In the genomic region with DNA sequence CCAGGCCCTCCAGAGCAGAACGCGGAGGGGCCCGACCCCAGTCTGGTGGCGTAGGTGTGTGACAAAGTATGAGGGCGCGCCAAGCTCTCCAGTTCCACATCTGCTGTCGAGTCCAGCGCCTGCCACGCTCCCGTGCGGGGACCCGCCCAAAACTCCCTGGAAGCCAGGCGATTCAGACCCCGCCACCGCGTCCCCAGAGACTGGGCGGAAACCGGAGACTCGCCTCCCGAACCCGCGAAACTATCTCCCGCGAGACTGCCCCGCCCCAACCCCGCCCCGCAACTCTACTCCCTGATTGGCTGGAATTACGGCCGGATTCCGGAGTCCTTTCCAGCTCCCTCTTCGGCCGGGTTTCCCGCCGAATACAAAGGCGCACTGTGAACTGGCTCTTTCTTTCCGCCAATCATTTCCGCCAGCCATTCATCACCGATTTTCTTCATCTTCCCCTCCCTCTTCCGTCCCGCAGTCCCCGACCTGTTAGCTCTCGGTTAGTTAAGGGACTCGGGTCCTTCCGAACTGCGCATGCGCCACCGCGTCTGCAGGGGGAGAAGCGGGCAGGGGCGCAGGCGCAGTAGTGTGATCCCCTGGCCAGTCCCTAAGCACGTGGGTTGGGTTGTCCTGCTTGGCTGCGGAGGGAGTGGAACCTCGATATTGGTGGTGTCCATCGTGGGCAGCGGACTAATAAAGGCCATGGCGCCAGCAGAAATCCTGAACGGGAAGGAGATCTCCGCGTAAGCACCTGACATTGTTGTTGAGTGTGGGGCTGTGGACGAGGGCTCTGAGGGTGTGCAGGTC, we compare ENCODE assay signal across 1 cellular context.
A peak's percentile ranks its signal among the peaks of the same experiment; 100 is the strongest.
TF ChIP-seq lines count a peak whose summit lies in the region.

A gene (plus strand): TSS at position 616 of the 795 bp plus-strand sequence. CDS start 75 bp downstream, at position 691.

TF ChIP-seq in HepG2, 621 proteins besides CTCF, POLR2A, EP300 and RAD21 (continued from another document and continues in another):
- TF ChIP-seq ZNF780A (CRISPR knock-in tag; IDR thresholded peaks at IDR 0.05) (peak; percentile 95), MXI1 (IDR thresholded peaks at IDR 0.05; ENCODE audit: borderline replicate concordance, low read depth, low read length) (peak; percentile 98; the same call in 2 of the 3 replicates), ZNF605 (CRISPR knock-in tag; IDR thresholded peaks at IDR 0.05) (peak; percentile 91), ZNF878 (CRISPR knock-in tag; IDR thresholded peaks at IDR 0.05) (peak; percentile 79), KLF6 (CRISPR knock-in tag; IDR thresholded peaks at IDR 0.05) (peak; percentile 89), ARNTL (CRISPR knock-in tag; IDR thresholded peaks at IDR 0.05) (peak; percentile 53; the same call in 1 of the 2 replicates), ZNF207 (IDR thresholded peaks at IDR 0.05; ENCODE audit: borderline replicate concordance) (no peak), TEAD3 (CRISPR knock-in tag; optimal IDR thresholded peaks at IDR 0.05; ENCODE audit: borderline replicate concordance) (no peak), DMAP1 (CRISPR knock-in tag; IDR thresholded peaks at IDR 0.05) (peak; percentile 78), KDM2A (CRISPR knock-in tag; IDR thresholded peaks at IDR 0.05; ENCODE audit: borderline replicate concordance, low read depth) (peak; percentile 66; the same call in 1 of the 2 replicates), SRSF9 (IDR thresholded peaks at IDR 0.05; ENCODE audit: borderline replicate concordance, insufficient read depth, low read depth, low read length, poor library complexity, severe bottlenecking) (no peak), ZNF672 (CRISPR knock-in tag; IDR thresholded peaks at IDR 0.05) (peak; percentile 92), ZNF781 (CRISPR knock-in tag; IDR thresholded peaks at IDR 0.05; ENCODE audit: borderline replicate concordance, not compliant biosample characterization) (peak; percentile 97), SALL2 (CRISPR knock-in tag; IDR thresholded peaks at IDR 0.05) (peak; percentile 69; the same call in 1 of the 2 replicates), SNAPC2 (CRISPR knock-in tag; IDR thresholded peaks at IDR 0.05) (no peak), ZMYM2 (CRISPR knock-in tag; IDR thresholded peaks at IDR 0.05) (peak; percentile 24; the same call in 1 of the 2 replicates), ELF1 (CRISPR knock-in tag; IDR thresholded peaks at IDR 0.05) (peak; percentile 59; the same call in 1 of the 2 replicates), MED8 (CRISPR knock-in tag; IDR thresholded peaks at IDR 0.05; ENCODE audit: insufficient replicate concordance) (peak; percentile 49), ZNF274 (CRISPR knock-in tag; IDR thresholded peaks at IDR 0.05) (peak; percentile 96), ZNF446 (CRISPR knock-in tag; IDR thresholded peaks at IDR 0.05) (peak; percentile 61; the same call in 1 of the 2 replicates), ZNF841 (CRISPR knock-in tag; IDR thresholded peaks at IDR 0.05; ENCODE audit: borderline replicate concordance) (peak; percentile 96; the same call in 1 of the 2 replicates), ZNF256 (CRISPR knock-in tag; conservative IDR thresholded peaks at IDR 0.05) (peak; percentile 81; the same call in 1 of the 2 replicates), MIXL1 (CRISPR knock-in tag; IDR thresholded peaks at IDR 0.05) (no peak), ZNF235 (CRISPR knock-in tag; IDR thresholded peaks at IDR 0.05; ENCODE audit: borderline replicate concordance) (peak; percentile 22; the same call in 1 of the 2 replicates), ZNF709 (CRISPR knock-in tag; IDR thresholded peaks at IDR 0.05) (peak; percentile 90)
- TF ChIP-seq, protein P1, sequence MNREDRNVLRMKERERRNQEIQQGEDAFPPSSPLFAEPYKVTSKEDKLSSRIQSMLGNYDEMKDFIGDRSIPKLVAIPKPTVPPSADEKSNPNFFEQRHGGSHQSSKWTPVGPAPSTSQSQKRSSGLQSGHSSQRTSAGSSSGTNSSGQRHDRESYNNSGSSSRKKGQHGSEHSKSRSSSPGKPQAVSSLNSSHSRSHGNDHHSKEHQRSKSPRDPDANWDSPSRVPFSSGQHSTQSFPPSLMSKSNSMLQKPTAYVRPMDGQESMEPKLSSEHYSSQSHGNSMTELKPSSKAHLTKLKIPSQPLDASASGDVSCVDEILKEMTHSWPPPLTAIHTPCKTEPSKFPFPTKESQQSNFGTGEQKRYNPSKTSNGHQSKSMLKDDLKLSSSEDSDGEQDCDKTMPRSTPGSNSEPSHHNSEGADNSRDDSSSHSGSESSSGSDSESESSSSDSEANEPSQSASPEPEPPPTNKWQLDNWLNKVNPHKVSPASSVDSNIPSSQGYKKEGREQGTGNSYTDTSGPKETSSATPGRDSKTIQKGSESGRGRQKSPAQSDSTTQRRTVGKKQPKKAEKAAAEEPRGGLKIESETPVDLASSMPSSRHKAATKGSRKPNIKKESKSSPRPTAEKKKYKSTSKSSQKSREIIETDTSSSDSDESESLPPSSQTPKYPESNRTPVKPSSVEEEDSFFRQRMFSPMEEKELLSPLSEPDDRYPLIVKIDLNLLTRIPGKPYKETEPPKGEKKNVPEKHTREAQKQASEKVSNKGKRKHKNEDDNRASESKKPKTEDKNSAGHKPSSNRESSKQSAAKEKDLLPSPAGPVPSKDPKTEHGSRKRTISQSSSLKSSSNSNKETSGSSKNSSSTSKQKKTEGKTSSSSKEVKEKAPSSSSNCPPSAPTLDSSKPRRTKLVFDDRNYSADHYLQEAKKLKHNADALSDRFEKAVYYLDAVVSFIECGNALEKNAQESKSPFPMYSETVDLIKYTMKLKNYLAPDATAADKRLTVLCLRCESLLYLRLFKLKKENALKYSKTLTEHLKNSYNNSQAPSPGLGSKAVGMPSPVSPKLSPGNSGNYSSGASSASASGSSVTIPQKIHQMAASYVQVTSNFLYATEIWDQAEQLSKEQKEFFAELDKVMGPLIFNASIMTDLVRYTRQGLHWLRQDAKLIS (CRISPR knock-in tag; IDR thresholded peaks at IDR 0.05): no peak
- TF ChIP-seq, protein P2, sequence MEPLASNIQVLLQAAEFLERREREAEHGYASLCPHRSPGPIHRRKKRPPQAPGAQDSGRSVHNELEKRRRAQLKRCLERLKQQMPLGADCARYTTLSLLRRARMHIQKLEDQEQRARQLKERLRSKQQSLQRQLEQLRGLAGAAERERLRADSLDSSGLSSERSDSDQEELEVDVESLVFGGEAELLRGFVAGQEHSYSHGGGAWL (CRISPR knock-in tag; IDR thresholded peaks at IDR 0.05): peak; percentile 96
- TF ChIP-seq, protein P3, sequence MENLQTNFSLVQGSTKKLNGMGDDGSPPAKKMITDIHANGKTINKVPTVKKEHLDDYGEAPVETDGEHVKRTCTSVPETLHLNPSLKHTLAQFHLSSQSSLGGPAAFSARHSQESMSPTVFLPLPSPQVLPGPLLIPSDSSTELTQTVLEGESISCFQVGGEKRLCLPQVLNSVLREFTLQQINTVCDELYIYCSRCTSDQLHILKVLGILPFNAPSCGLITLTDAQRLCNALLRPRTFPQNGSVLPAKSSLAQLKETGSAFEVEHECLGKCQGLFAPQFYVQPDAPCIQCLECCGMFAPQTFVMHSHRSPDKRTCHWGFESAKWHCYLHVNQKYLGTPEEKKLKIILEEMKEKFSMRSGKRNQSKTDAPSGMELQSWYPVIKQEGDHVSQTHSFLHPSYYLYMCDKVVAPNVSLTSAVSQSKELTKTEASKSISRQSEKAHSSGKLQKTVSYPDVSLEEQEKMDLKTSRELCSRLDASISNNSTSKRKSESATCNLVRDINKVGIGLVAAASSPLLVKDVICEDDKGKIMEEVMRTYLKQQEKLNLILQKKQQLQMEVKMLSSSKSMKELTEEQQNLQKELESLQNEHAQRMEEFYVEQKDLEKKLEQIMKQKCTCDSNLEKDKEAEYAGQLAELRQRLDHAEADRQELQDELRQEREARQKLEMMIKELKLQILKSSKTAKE (CRISPR knock-in tag; IDR thresholded peaks at IDR 0.05; ENCODE audit: borderline replicate concordance): 0 out of 2 replicates have a peak, but pooled peaks have one; percentile 60
- TF ChIP-seq, protein P4, sequence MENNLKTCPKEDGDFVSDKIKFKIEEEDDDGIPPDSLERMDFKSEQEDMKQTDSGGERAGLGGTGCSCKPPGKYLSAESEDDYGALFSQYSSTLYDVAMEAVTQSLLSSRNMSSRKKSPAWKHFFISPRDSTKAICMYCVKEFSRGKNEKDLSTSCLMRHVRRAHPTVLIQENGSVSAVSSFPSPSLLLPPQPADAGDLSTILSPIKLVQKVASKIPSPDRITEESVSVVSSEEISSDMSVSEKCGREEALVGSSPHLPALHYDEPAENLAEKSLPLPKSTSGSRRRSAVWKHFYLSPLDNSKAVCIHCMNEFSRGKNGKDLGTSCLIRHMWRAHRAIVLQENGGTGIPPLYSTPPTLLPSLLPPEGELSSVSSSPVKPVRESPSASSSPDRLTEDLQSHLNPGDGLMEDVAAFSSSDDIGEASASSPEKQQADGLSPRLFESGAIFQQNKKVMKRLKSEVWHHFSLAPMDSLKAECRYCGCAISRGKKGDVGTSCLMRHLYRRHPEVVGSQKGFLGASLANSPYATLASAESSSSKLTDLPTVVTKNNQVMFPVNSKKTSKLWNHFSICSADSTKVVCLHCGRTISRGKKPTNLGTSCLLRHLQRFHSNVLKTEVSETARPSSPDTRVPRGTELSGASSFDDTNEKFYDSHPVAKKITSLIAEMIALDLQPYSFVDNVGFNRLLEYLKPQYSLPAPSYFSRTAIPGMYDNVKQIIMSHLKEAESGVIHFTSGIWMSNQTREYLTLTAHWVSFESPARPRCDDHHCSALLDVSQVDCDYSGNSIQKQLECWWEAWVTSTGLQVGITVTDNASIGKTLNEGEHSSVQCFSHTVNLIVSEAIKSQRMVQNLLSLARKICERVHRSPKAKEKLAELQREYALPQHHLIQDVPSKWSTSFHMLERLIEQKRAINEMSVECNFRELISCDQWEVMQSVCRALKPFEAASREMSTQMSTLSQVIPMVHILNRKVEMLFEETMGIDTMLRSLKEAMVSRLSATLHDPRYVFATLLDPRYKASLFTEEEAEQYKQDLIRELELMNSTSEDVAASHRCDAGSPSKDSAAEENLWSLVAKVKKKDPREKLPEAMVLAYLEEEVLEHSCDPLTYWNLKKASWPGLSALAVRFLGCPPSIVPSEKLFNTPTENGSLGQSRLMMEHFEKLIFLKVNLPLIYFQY (CRISPR knock-in tag; IDR thresholded peaks at IDR 0.05; ENCODE audit: borderline replicate concordance): no peak
- TF ChIP-seq, protein P5, sequence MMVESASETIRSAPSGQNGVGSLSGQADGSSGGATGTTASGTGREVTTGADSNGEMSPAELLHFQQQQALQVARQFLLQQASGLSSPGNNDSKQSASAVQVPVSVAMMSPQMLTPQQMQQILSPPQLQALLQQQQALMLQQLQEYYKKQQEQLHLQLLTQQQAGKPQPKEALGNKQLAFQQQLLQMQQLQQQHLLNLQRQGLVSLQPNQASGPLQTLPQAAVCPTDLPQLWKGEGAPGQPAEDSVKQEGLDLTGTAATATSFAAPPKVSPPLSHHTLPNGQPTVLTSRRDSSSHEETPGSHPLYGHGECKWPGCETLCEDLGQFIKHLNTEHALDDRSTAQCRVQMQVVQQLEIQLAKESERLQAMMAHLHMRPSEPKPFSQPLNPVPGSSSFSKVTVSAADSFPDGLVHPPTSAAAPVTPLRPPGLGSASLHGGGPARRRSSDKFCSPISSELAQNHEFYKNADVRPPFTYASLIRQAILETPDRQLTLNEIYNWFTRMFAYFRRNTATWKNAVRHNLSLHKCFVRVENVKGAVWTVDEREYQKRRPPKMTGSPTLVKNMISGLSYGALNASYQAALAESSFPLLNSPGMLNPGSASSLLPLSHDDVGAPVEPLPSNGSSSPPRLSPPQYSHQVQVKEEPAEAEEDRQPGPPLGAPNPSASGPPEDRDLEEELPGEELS (CRISPR knock-in tag; IDR thresholded peaks at IDR 0.05): peak; percentile 30; the same call in 1 of the 2 replicates
- TF ChIP-seq, protein P6, sequence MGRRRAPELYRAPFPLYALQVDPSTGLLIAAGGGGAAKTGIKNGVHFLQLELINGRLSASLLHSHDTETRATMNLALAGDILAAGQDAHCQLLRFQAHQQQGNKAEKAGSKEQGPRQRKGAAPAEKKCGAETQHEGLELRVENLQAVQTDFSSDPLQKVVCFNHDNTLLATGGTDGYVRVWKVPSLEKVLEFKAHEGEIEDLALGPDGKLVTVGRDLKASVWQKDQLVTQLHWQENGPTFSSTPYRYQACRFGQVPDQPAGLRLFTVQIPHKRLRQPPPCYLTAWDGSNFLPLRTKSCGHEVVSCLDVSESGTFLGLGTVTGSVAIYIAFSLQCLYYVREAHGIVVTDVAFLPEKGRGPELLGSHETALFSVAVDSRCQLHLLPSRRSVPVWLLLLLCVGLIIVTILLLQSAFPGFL (CRISPR knock-in tag; IDR thresholded peaks at IDR 0.05): no peak
- TF ChIP-seq, protein P7, sequence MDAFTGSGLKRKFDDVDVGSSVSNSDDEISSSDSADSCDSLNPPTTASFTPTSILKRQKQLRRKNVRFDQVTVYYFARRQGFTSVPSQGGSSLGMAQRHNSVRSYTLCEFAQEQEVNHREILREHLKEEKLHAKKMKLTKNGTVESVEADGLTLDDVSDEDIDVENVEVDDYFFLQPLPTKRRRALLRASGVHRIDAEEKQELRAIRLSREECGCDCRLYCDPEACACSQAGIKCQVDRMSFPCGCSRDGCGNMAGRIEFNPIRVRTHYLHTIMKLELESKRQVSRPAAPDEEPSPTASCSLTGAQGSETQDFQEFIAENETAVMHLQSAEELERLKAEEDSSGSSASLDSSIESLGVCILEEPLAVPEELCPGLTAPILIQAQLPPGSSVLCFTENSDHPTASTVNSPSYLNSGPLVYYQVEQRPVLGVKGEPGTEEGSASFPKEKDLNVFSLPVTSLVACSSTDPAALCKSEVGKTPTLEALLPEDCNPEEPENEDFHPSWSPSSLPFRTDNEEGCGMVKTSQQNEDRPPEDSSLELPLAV (CRISPR knock-in tag; conservative IDR thresholded peaks at IDR 0.05; ENCODE audit: low read depth): peak; percentile 82
- TF ChIP-seq, protein P8, sequence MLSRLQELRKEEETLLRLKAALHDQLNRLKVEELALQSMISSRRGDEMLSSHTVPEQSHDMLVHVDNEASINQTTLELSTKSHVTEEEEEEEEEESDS (CRISPR knock-in tag; IDR thresholded peaks at IDR 0.05; ENCODE audit: borderline replicate concordance): peak; percentile 56; the same call in 1 of the 2 replicates
- TF ChIP-seq, protein P9, sequence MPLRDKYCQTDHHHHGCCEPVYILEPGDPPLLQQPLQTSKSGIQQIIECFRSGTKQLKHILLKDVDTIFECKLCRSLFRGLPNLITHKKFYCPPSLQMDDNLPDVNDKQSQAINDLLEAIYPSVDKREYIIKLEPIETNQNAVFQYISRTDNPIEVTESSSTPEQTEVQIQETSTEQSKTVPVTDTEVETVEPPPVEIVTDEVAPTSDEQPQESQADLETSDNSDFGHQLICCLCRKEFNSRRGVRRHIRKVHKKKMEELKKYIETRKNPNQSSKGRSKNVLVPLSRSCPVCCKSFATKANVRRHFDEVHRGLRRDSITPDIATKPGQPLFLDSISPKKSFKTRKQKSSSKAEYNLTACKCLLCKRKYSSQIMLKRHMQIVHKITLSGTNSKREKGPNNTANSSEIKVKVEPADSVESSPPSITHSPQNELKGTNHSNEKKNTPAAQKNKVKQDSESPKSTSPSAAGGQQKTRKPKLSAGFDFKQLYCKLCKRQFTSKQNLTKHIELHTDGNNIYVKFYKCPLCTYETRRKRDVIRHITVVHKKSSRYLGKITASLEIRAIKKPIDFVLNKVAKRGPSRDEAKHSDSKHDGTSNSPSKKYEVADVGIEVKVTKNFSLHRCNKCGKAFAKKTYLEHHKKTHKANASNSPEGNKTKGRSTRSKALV (CRISPR knock-in tag; IDR thresholded peaks at IDR 0.05): no peak
